Comparison of ENCODE assay signal across 18 cellular contexts in genomic region chr15:36430280-36430679, GRCh38.
"Had no signal": no experiment of that assay in that cellular context is flagged by ENCODE, and none has a peak within 500 bp of the region (broad histone marks: within the 10 kb centered on the region; RNA-seq: fewer than 3 reads in every experiment).

No MANE protein-coding gene starts in this region.

- FAIRE-seq: endothelial cell of umbilical vein, islet of Langerhans, small intestine had no signal

- H3K27ac Mint-ChIP-seq: endodermal cell; naive thymus-derived CD8-positive, alpha-beta T cell had no signal

- H3K4me3 ChIP-seq: coronary artery, heart left ventricle, mucosa of descending colon, ovary, right atrium auricular region, sigmoid colon had no signal

- H3K27me3 ChIP-seq: heart left ventricle, neutrophil, ovary, right atrium auricular region, sigmoid colon had no signal

- H3K4me1 Mint-ChIP-seq: naive thymus-derived CD8-positive, alpha-beta T cell had no signal

- H3K27ac ChIP-seq: coronary artery, heart left ventricle, neutrophil, ovary, right atrium auricular region, sigmoid colon had no signal

- H3K36me3 ChIP-seq: heart left ventricle, neutrophil, ovary, right atrium auricular region, sigmoid colon had no signal

- DNase-seq: effector CD4-positive, alpha-beta T cell; endodermal cell; foreskin melanocyte; heart left ventricle; hippocampal formation; mucosa of descending colon; naive thymus-derived CD8-positive, alpha-beta T cell; ovary; sigmoid colon; small intestine; stimulated activated CD4-positive, alpha-beta T cell treated with anti-CD3 and anti-CD28 coated beads, Interleukin-2, amount 100 ng/mL, for 48 hours; stimulated activated naive CD4-positive, alpha-beta T cell treated with Interleukin-2 at 50 U/mL for 16 hours had no signal

- H3K9me3 ChIP-seq: heart left ventricle, mucosa of descending colon, neutrophil, ovary, right atrium auricular region, sigmoid colon had no signal

- H3K4me1 ChIP-seq: heart left ventricle, right atrium auricular region, sigmoid colon had no signal

- H3K36me3 Mint-ChIP-seq: naive thymus-derived CD8-positive, alpha-beta T cell had no signal

- H3K9me3 Mint-ChIP-seq: endodermal cell had no signal

- H3K4me3 Mint-ChIP-seq: endodermal cell; naive thymus-derived CD8-positive, alpha-beta T cell had no signal

- ATAC-seq: heart left ventricle; left lobe of liver; mucosa of descending colon; naive thymus-derived CD8-positive, alpha-beta T cell had no signal
